In genomic region chr10:129939416-129940275, GRCh38 we compare ENCODE assay signal across 26 cellular contexts. TPM values are rescaled to one million over a fixed set of nuclear protein-coding genes. Genes with fewer than 3 reads are reported as not detected.
"Had no signal": no experiment of that assay in that cellular context is flagged by ENCODE, and none has a peak within 500 bp of the region (broad histone marks: within the 10 kb centered on the region; RNA-seq: fewer than 3 reads in every experiment).

No MANE protein-coding gene starts in this region.

- H3K36me3 ChIP-seq: breast epithelium, colonic mucosa, esophagus muscularis mucosa, lower lobe of right lung, ovary, right lobe of liver, upper lobe of left lung had no signal

- H3K9me3 ChIP-seq: breast epithelium, colonic mucosa, esophagus muscularis mucosa, lower lobe of right lung, ovary, right lobe of liver, upper lobe of left lung had no signal

- H3K27me3 ChIP-seq: ovary, right lobe of liver, upper lobe of left lung had no signal

- H3K4me1 ChIP-seq: breast epithelium, colonic mucosa, lower lobe of right lung, right lobe of liver, upper lobe of left lung had no signal

- DNase-seq: activated CD4-positive, alpha-beta T cell treated with anti-CD3 and anti-CD28 coated beads for 36 hours; activated CD4-positive, alpha-beta T cell treated with anti-CD3 and anti-CD28 coated beads, Interleukin-2, amount 50 U/mL, for 4 hours; activated CD8-positive, alpha-beta memory T cell treated with anti-CD3 and anti-CD28 coated beads for 24 hours; activated CD8-positive, alpha-beta memory T cell treated with anti-CD3 and anti-CD28 coated beads, Interleukin-2, amount 50 U/mL, for 4 hours; activated naive CD4-positive, alpha-beta T cell treated with anti-CD3 and anti-CD28 coated beads for 36 hours; activated naive CD8-positive, alpha-beta T cell treated with anti-CD3 and anti-CD28 coated beads, Interleukin-2, amount 10 ng/mL, durations not matched to agents 7 days and 5 days; activated T-cell treated with anti-CD3 and anti-CD28 coated beads, Interleukin-2, amount 50 U/mL, for 24 hours; amniotic stem cell; colonic mucosa; effector memory CD8-positive, alpha-beta T cell; hypothalamus; left cardiac atrium; lower lobe of right lung; naive thymus-derived CD4-positive, alpha-beta T cell; right lobe of liver; stimulated activated CD4-positive, alpha-beta T cell treated with anti-CD3 and anti-CD28 coated beads, Interleukin-4, amount 100 ng/mL, for 24 hours; stimulated activated naive CD4-positive, alpha-beta T cell treated with Interleukin-2 at 50 U/mL for 16 hours; T-helper 1 cell; T-helper 9 cell had no signal

- ATAC-seq: activated CD4-positive, alpha-beta T cell treated with anti-CD3 and anti-CD28 coated beads for 36 hours; activated T-helper 17 cell treated with anti-CD3 and anti-CD28 coated beads, Interleukin-2, amount 50 U/mL, for 72 hours; effector memory CD8-positive, alpha-beta T cell; lower lobe of right lung; naive thymus-derived CD4-positive, alpha-beta T cell; right lobe of liver; WTC11 had no signal

- H3K4me3 ChIP-seq: breast epithelium, colonic mucosa, dorsolateral prefrontal cortex, esophagus muscularis mucosa, lower lobe of right lung, ovary, right lobe of liver, upper lobe of left lung had no signal

- H3K27ac ChIP-seq: breast epithelium, colonic mucosa, dorsolateral prefrontal cortex, esophagus muscularis mucosa, lower lobe of right lung, ovary, right lobe of liver, upper lobe of left lung had no signal

RNA-seq across cellular contexts. Expression of gene EBF3, which starts 24.4 kb away (rescaled TPM):
- total RNA-seq: activated CD4-positive, alpha-beta T cell treated with anti-CD3 and anti-CD28 coated beads for 36 hours; activated naive CD4-positive, alpha-beta T cell treated with anti-CD3 and anti-CD28 coated beads for 36 hours; activated naive CD8-positive, alpha-beta T cell treated with anti-CD3 and anti-CD28 coated beads, Interleukin-2, amount 10 ng/mL, durations not matched to agents 7 days and 5 days; activated T-helper 17 cell treated with anti-CD3 and anti-CD28 coated beads, Interleukin-2, amount 50 U/mL, for 72 hours; naive thymus-derived CD4-positive, alpha-beta T cell had no signal
- polyA plus RNA-seq: naive thymus-derived CD4-positive, alpha-beta T cell had no signal
